21 cellular contexts compared by ENCODE assay signal in genomic region chr2:102606353-102606752, GRCh38. TPM values are rescaled to one million over a fixed set of nuclear protein-coding genes. Genes with fewer than 3 reads are reported as not detected.
A peak's percentile ranks its signal among the peaks of the same experiment; 100 is the strongest.
DNase-seq lines count a peak whose midpoint lies in the region; ATAC-seq and TF ChIP-seq lines count a peak whose summit lies in the region.
"Had no signal": no experiment of that assay in that cellular context is flagged by ENCODE, and none has a peak within 500 bp of the region (broad histone marks: within the 10 kb centered on the region; RNA-seq: fewer than 3 reads in every experiment).

No MANE protein-coding gene starts in this region.

- DNase-seq in SIG-M5 treated with dmso at 0.1 percent for 504 hours (lab: John Stamatoyannopoulos, UW; ENCODE audit: unreplicated experiment) (peak; percentile 19), SIG-M5 (lab: John Stamatoyannopoulos, UW) (no peak), epithelial cell of proximal tubule (ENCODE audit: low read depth) (peak; percentile 87), kidney tubule cell (ENCODE audit: low spot score) (peak; percentile 52)
- no peak for DNase-seq in CD4-positive, alpha-beta memory T cell
- DNase-seq: 8988T; activated naive CD8-positive, alpha-beta T cell treated with anti-CD3 and anti-CD28 coated beads, Interleukin-2, amount 10 ng/mL, durations not matched to agents 7 days and 5 days; glutamatergic neuron; KBM-7; NCI-H1930; NCI-H446 treated with DMSO at 0.1 percent for 48 hours; pancreas; stimulated activated CD4-positive, alpha-beta T cell treated with anti-CD3 and anti-CD28 coated beads, Interleukin-4, amount 100 ng/mL, for 24 hours had no signal

- H3K27me3 Mint-ChIP-seq in CD4-positive, alpha-beta memory T cell = peaks cover 4 to 10% of the 10 kb centered on the region in 2 donors
- H3K27me3 Mint-ChIP-seq: activated naive CD8-positive, alpha-beta T cell treated with anti-CD3 and anti-CD28 coated beads, Interleukin-2, amount 10 ng/mL, durations not matched to agents 7 days and 5 days had no signal

- no peak overlapping the region for H3K27ac ChIP-seq in CD4-positive, alpha-beta memory T cell (ENCODE audit: low read depth, low read length)
- H3K27ac ChIP-seq: BLaER1 treated with 17β-estradiol and CSF1 and Interleukin-3, amounts not matched to agents 10 nM and 100 nM; pancreas had no signal

- H3K27ac Mint-ChIP-seq in CD4-positive, alpha-beta memory T cell = no peak overlapping the region
- H3K27ac Mint-ChIP-seq: activated naive CD8-positive, alpha-beta T cell treated with anti-CD3 and anti-CD28 coated beads, Interleukin-2, amount 10 ng/mL, durations not matched to agents 7 days and 5 days; activated T-helper 1 cell treated with anti-CD3 and anti-CD28 coated beads, Interleukin-12 subunit alpha, Interleukin-12 subunit beta, Interleukin-2, Interleukin-4 antibody, amounts not matched to agents 30 ng/mL and 10 ng/mL and 1 ng/mL, durations not matched to agents 14 hours and 24 hours and 36 hours; memory B cell; natural killer cell treated with Interleukin-12 subunit alpha and Interleukin-12 subunit beta and Interleukin-15 and Interleukin-18, amount 100 ng/mL, for 72 hours had no signal

- intact Hi-C loops in CD4-positive, alpha-beta memory T cell (cut with micrococcal nuclease) = no loop called here

- H3K36me3 ChIP-seq in CD4-positive, alpha-beta memory T cell (ENCODE audit: insufficient read depth, low read length) = no peaks in the 10 kb centered on the region
- H3K36me3 ChIP-seq: BLaER1 treated with 17β-estradiol and CSF1 and Interleukin-3, amounts not matched to agents 10 nM and 100 nM; pancreas had no signal

- peaks cover 0 to 2% (median 0%) of the 10 kb centered on the region in 8 donors for H3K9me3 Mint-ChIP-seq in CD4-positive, alpha-beta memory T cell
- H3K9me3 Mint-ChIP-seq: activated T-helper 1 cell treated with anti-CD3 and anti-CD28 coated beads, Interleukin-12 subunit alpha, Interleukin-12 subunit beta, Interleukin-2, Interleukin-4 antibody, amounts not matched to agents 30 ng/mL and 10 ng/mL and 1 ng/mL, durations not matched to agents 14 hours and 24 hours and 36 hours; natural killer cell treated with Interleukin-12 subunit alpha and Interleukin-12 subunit beta and Interleukin-15 and Interleukin-18, amount 100 ng/mL, for 72 hours had no signal

- H3K4me1 Mint-ChIP-seq in CD4-positive, alpha-beta memory T cell = no peaks in the 10 kb centered on the region
- H3K4me1 Mint-ChIP-seq: activated naive CD8-positive, alpha-beta T cell treated with anti-CD3 and anti-CD28 coated beads, Interleukin-2, amount 10 ng/mL, durations not matched to agents 7 days and 5 days; memory B cell had no signal

- POLR2A ChIA-PET in CD4-positive, alpha-beta memory T cell (lab: Charles Lee; ENCODE audit: partially characterized antibody) = no interaction called here

- CTCF ChIA-PET in CD4-positive, alpha-beta memory T cell (lab: Charles Lee; ENCODE audit: partially characterized antibody) = interaction anchor here (1.5 kb wide), 1 partner anchor 10 kb away, joined by 5 read pairs; no protein-coding TSS in a partner anchor

- H3K4me3 ChIP-seq in epithelial cell of proximal tubule (ENCODE audit: low read depth, low read length) = no peak overlapping the region
- H3K4me3 ChIP-seq in CD4-positive, alpha-beta memory T cell (ENCODE audit: low read length in 2 of 2) = no peak overlapping the region
- H3K4me3 ChIP-seq: BLaER1 treated with 17β-estradiol and CSF1 and Interleukin-3, amounts not matched to agents 10 nM and 100 nM; pancreas; smooth muscle cell had no signal

- no peak for ATAC-seq in HG03469 (IDR thresholded peaks at IDR 0.05; ENCODE audit: unreplicated experiment)
- no peak for ATAC-seq in GM19467 (IDR thresholded peaks at IDR 0.05; ENCODE audit: unreplicated experiment)
- ATAC-seq in HG03354 (IDR thresholded peaks at IDR 0.05; ENCODE audit: poor library complexity, severe bottlenecking, unreplicated experiment) = no peak
- ATAC-seq: natural killer cell treated with Interleukin-12 subunit alpha and Interleukin-12 subunit beta and Interleukin-15 and Interleukin-18, amount 100 ng/mL, for 72 hours; pancreas had no signal

- no peak overlapping the region for H3K4me3 Mint-ChIP-seq in CD4-positive, alpha-beta memory T cell
- H3K4me3 Mint-ChIP-seq: activated naive CD8-positive, alpha-beta T cell treated with anti-CD3 and anti-CD28 coated beads, Interleukin-2, amount 10 ng/mL, durations not matched to agents 7 days and 5 days; activated T-helper 1 cell treated with anti-CD3 and anti-CD28 coated beads, Interleukin-12 subunit alpha, Interleukin-12 subunit beta, Interleukin-2, Interleukin-4 antibody, amounts not matched to agents 30 ng/mL and 10 ng/mL and 1 ng/mL, durations not matched to agents 14 hours and 24 hours and 36 hours; memory B cell; natural killer cell treated with Interleukin-12 subunit alpha and Interleukin-12 subunit beta and Interleukin-15 and Interleukin-18, amount 100 ng/mL, for 72 hours had no signal

- no peaks in the 10 kb centered on the region for H3K9me3 ChIP-seq in CD4-positive, alpha-beta memory T cell (ENCODE audit: control insufficient read depth in 1 of 2, low read length in 2 of 2)
- H3K9me3 ChIP-seq: pancreas had no signal

- H3K27me3 ChIP-seq in CD4-positive, alpha-beta memory T cell (ENCODE audit: insufficient read depth, low read length) = no peaks in the 10 kb centered on the region
- H3K27me3 ChIP-seq: BLaER1 treated with 17β-estradiol and CSF1 and Interleukin-3, amounts not matched to agents 10 nM and 100 nM; pancreas had no signal

- no peaks in the 10 kb centered on the region for H3K36me3 Mint-ChIP-seq in CD4-positive, alpha-beta memory T cell
- H3K36me3 Mint-ChIP-seq: activated naive CD8-positive, alpha-beta T cell treated with anti-CD3 and anti-CD28 coated beads, Interleukin-2, amount 10 ng/mL, durations not matched to agents 7 days and 5 days; memory B cell had no signal

- no peak for TF ChIP-seq CTCF in epithelial cell of proximal tubule (conservative IDR thresholded peaks at IDR 0.05; ENCODE audit: low read depth, low read length)

- no peaks in the 10 kb centered on the region for H3K4me1 ChIP-seq in CD4-positive, alpha-beta memory T cell (ENCODE audit: insufficient read depth, low read length)
- H3K4me1 ChIP-seq: pancreas had no signal

RNA-seq across cellular contexts. Expression of gene SLC9A2, which starts 13.0 kb away (rescaled TPM):
- total RNA-seq in epithelial cell of proximal tubule = 0.86 and 1.2 TPM in 2 replicates
- not detected for total RNA-seq in CD4-positive, alpha-beta memory T cell
- not detected for polyA plus RNA-seq in CD4-positive, alpha-beta memory T cell
- total RNA-seq: activated naive CD8-positive, alpha-beta T cell treated with anti-CD3 and anti-CD28 coated beads, Interleukin-2, amount 10 ng/mL, durations not matched to agents 7 days and 5 days; activated T-helper 1 cell treated with anti-CD3 and anti-CD28 coated beads, Interleukin-12 subunit alpha, Interleukin-12 subunit beta, Interleukin-2, Interleukin-4 antibody, amounts not matched to agents 30 ng/mL and 10 ng/mL and 1 ng/mL, durations not matched to agents 14 hours and 24 hours and 36 hours; natural killer cell treated with Interleukin-12 subunit alpha and Interleukin-12 subunit beta and Interleukin-15 and Interleukin-18, amount 100 ng/mL, for 72 hours; smooth muscle cell had no signal
- polyA plus RNA-seq: smooth muscle cell had no signal

Comparison
In these comparisons a context has a peak if more than half of its experiments do, and no peak if none do; other contexts are left out.
1. DNase-seq: peak in SIG-M5 treated with dmso at 0.1 percent for 504 hours (single experiment), epithelial cell of proximal tubule (single experiment) and kidney tubule cell (single experiment); none in SIG-M5 (single experiment) and CD4-positive, alpha-beta memory T cell (0 of 5).